ENCODE assay signal across 8 cellular contexts in genomic region chr20:48827880-48828733, GRCh38. TPM values are rescaled to one million over a fixed set of nuclear protein-coding genes. Genes with fewer than 3 reads are reported as not detected.
DNase-seq lines count a peak whose midpoint lies in the region; ATAC-seq and TF ChIP-seq lines count a peak whose summit lies in the region.

TSS of gene PREX1 (minus strand) at chr20:48827999. CDS start at chr20:48827860, 139 bp downstream.

- no peak within 1 kb of the TSS for H3K27ac ChIP-seq in HUES64 (ENCODE audit: low read depth, low read length)
- H3K27ac ChIP-seq in upper lobe of left lung, result peak within 1 kb of the TSS; percentile 89 to 95 (median 93)

- peaks cover 11 to 44% (median 32%) of the 10 kb centered on the region in 3 donors for H3K4me1 Mint-ChIP-seq in T-cell
- H3K4me1 Mint-ChIP-seq in activated naive CD8-positive, alpha-beta T cell treated with anti-CD3 and anti-CD28 coated beads, Interleukin-2, amount 50 U/mL, for 24 hours, result peaks cover 61% of the 10 kb centered on the region
- H3K4me1 Mint-ChIP-seq in progenitor cell of endocrine pancreas (ENCODE audit: low read depth), result peaks cover 3% of the 10 kb centered on the region

- CTCF ChIA-PET in T-cell (lab: Charles Lee), result interaction anchor here in 1 of 2 donors (0.7 kb wide), 1 partner anchor 141 kb away, joined by 4 read pairs; no protein-coding TSS in a partner anchor

- POLR2A ChIA-PET in T-cell (lab: Charles Lee), result interaction anchor here in 1 of 2 donors (0.6 kb wide), 2 partner anchors 91 to 1349 kb away, joined by 3 read pairs; no protein-coding TSS in a partner anchor

- TF ChIP-seq CTCF in progenitor cell of endocrine pancreas (IDR thresholded peaks at IDR 0.05; ENCODE audit: unreplicated experiment) (no peak), upper lobe of left lung (IDR thresholded peaks at IDR 0.05) (peak; percentile 28 to 85 (median 54))

- H3K36me3 Mint-ChIP-seq in T-cell, result no peaks in the 10 kb centered on the region
- peaks cover 5% of the 10 kb centered on the region for H3K36me3 Mint-ChIP-seq in activated naive CD8-positive, alpha-beta T cell treated with anti-CD3 and anti-CD28 coated beads, Interleukin-2, amount 50 U/mL, for 24 hours (ENCODE audit: low read depth)
- no peaks in the 10 kb centered on the region for H3K36me3 Mint-ChIP-seq in progenitor cell of endocrine pancreas (ENCODE audit: insufficient read depth)

- WGBS in HUES64, result under 1% methylated on average over 122 of the region's 122 CpGs
- WGBS in upper lobe of left lung, 2 donors, result 5 to 7% methylated on average over 17 to 24 of the region's 122 CpGs

- peak in 1 of 4 donors; percentile 71 for TF ChIP-seq POLR2A in upper lobe of left lung (IDR thresholded peaks at IDR 0.05)

- no peak for TF ChIP-seq EP300 in upper lobe of left lung (IDR thresholded peaks at IDR 0.05)

- peak within 1 kb of the TSS; percentile 86 for H3K4me3 ChIP-seq in HUES64 (ENCODE audit: low read length)
- peak within 1 kb of the TSS; percentile 62 to 86 (median 78) for H3K4me3 ChIP-seq in upper lobe of left lung

- intact Hi-C loops in left cardiac atrium (cut with DNase I), result loop anchor here in 1 of 2 donors (5.0 to 10.0 kb wide), 2 partner anchors 63 to 171 kb away; no protein-coding TSS in a partner anchor

- H3K27me3 ChIP-seq in HUES64 (ENCODE audit: insufficient read depth, low read length), result peaks cover 60% of the 10 kb centered on the region
- H3K27me3 ChIP-seq in upper lobe of left lung, result peaks cover 0 to 3% (median 0%) of the 10 kb centered on the region in 4 donors

- ATAC-seq in GM19467 (IDR thresholded peaks at IDR 0.05; ENCODE audit: unreplicated experiment) (peak; percentile 47), T-cell (replicated peaks in 1 of 4) (peak; percentile 76 to 80 (median 77)), left cardiac atrium (peak; percentile 66 to 85), upper lobe of left lung (ENCODE audit: low FRiP score in 2 of 2) (peak; percentile 23 to 87)
- peak; percentile 42 for ATAC-seq in activated naive CD8-positive, alpha-beta T cell treated with anti-CD3 and anti-CD28 coated beads, Interleukin-2, amount 50 U/mL, for 24 hours

- H3K4me1 ChIP-seq in HUES64 (ENCODE audit: insufficient read depth, low read length) (peaks cover 18% of the 10 kb centered on the region), upper lobe of left lung (peaks cover 18 to 57% (median 48%) of the 10 kb centered on the region in 4 donors)

- H3K9me3 ChIP-seq in HUES64 (ENCODE audit: insufficient read depth, low read depth, low read length), result no peaks in the 10 kb centered on the region
- no peaks in the 10 kb centered on the region for H3K9me3 ChIP-seq in upper lobe of left lung

- H3K9me3 Mint-ChIP-seq in T-cell (no peaks in the 10 kb centered on the region), progenitor cell of endocrine pancreas (ENCODE audit: low read depth) (no peaks in the 10 kb centered on the region)
- no peaks in the 10 kb centered on the region for H3K9me3 Mint-ChIP-seq in activated naive CD8-positive, alpha-beta T cell treated with anti-CD3 and anti-CD28 coated beads, Interleukin-2, amount 50 U/mL, for 24 hours

- H3K27ac Mint-ChIP-seq in T-cell, result peak within 1 kb of the TSS; percentile 82 to 98
- H3K27ac Mint-ChIP-seq in activated naive CD8-positive, alpha-beta T cell treated with anti-CD3 and anti-CD28 coated beads, Interleukin-2, amount 50 U/mL, for 24 hours, result peak within 1 kb of the TSS; percentile 98
- H3K27ac Mint-ChIP-seq in progenitor cell of endocrine pancreas, result peak within 1 kb of the TSS; percentile 87

- H3K27me3 Mint-ChIP-seq in T-cell (no peaks in the 10 kb centered on the region), progenitor cell of endocrine pancreas (peaks cover 71% of the 10 kb centered on the region)
- no peaks in the 10 kb centered on the region for H3K27me3 Mint-ChIP-seq in activated naive CD8-positive, alpha-beta T cell treated with anti-CD3 and anti-CD28 coated beads, Interleukin-2, amount 50 U/mL, for 24 hours

- H3K36me3 ChIP-seq in HUES64 (ENCODE audit: insufficient read depth, low read length) (no peaks in the 10 kb centered on the region), upper lobe of left lung (no peaks in the 10 kb centered on the region)

- H3K9ac ChIP-seq in HUES64 (ENCODE audit: low read depth, low read length), result peak within 1 kb of the TSS; percentile 76

- DNase-seq in COLO829 (ENCODE audit: low spot score) (peak; percentile 78), T-cell (peak; percentile 53 to 87 (median 70)), left cardiac atrium (peak; percentile 87), progenitor cell of endocrine pancreas (ENCODE audit: low spot score, unreplicated experiment) (peak; percentile 60), upper lobe of left lung (peak; percentile 83 to 97)
- peak; percentile 85 for DNase-seq in activated naive CD8-positive, alpha-beta T cell treated with anti-CD3 and anti-CD28 coated beads, Interleukin-2, amount 50 U/mL, for 24 hours

- H3K4me3 Mint-ChIP-seq in T-cell, result peak within 1 kb of the TSS; percentile 94 to 96 (median 95)
- peak within 1 kb of the TSS; percentile 94 for H3K4me3 Mint-ChIP-seq in activated naive CD8-positive, alpha-beta T cell treated with anti-CD3 and anti-CD28 coated beads, Interleukin-2, amount 50 U/mL, for 24 hours
- H3K4me3 Mint-ChIP-seq in progenitor cell of endocrine pancreas (ENCODE audit: low read depth), result peak within 1 kb of the TSS; percentile 83

RNA-seq across cellular contexts. Expression of gene PREX1, which starts in this region (rescaled TPM):
- 21.8 TPM for polyA plus RNA-seq in HUES64 (2013, experiment 1 of 2)
- polyA plus RNA-seq in HUES64 (2013, experiment 2 of 2), result 30.1 TPM
- 100 to 1,000 TPM in 4 of 5 donors, 10 to 100 TPM in 1; 99.2 to 181 (median 137) TPM for total RNA-seq in T-cell
- 10 to 100 TPM; 16.0 to 17.4 TPM for total RNA-seq in left cardiac atrium
- total RNA-seq in progenitor cell of endocrine pancreas, result 2.9 and 3.7 TPM in 2 replicates
- total RNA-seq in upper lobe of left lung, result 100 to 1,000 TPM in 2 of 6 donors, 10 to 100 TPM in 4; 42.8 to 177 (median 74.6) TPM
